In the genomic region with DNA sequence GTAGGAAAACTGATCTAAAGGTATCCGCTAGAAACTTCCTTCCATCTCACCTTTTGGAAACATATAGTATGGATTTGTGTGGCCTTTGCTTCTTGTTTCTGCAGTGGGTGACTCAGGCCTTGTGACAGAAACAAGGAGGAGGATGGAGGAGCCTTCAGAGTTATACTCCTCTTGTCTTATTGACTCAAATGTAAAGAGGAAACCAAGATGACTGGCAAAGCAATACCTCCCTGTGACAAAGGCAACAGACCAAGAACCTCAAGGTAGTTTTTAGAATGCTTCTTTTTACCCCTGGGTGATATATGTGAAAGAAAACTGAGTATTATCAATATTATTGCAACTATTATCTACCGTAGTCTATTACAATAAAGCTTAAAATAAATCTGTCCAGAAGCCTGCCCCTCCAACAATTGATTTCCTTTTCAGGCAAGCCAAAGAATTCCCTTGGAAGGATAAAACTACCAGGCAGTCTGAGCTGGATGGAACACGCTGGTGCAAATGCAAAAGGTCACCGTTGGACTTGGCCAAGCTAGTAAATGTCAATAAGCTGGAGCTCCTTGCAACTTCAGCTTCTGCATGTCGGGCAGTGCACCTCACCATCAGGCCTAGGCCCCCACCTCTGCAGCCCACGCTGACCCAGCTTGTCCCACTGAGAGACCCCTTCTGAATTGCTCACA, we compare ENCODE assay signal across 25 cellular contexts.
DNase-seq lines count a peak whose midpoint lies in the region; ATAC-seq, FAIRE-seq and TF ChIP-seq lines count a peak whose summit lies in the region.
"Had no signal": no experiment of that assay in that cellular context is flagged by ENCODE, and none has a peak within 500 bp of the region (broad histone marks: within the 10 kb centered on the region; RNA-seq: fewer than 3 reads in every experiment).

No MANE protein-coding gene starts in this region.

- RAD21 ChIA-PET in GM12878 (lab: Charles Lee; ENCODE audit: unreplicated experiment), result no interaction called here

- H3K4me1 Mint-ChIP-seq in GM23338, result peaks cover 24% of the 10 kb centered on the region
- H3K4me1 Mint-ChIP-seq: CD4-positive, alpha-beta memory T cell had no signal

- no peak for TF ChIP-seq EP300 in GM12878 (IDR thresholded peaks at IDR 0.05; ENCODE audit: borderline replicate concordance in 1 of 2, control insufficient read depth in 1 of 2, low read depth in 2 of 2, low read length in 2 of 2)
- TF ChIP-seq EP300 in esophagus muscularis mucosa (IDR thresholded peaks at IDR 0.05), result no peak

- H3K9me3 Mint-ChIP-seq in GM23338, result no peaks in the 10 kb centered on the region
- H3K9me3 Mint-ChIP-seq: CD4-positive, alpha-beta memory T cell had no signal

- H3K36me3 ChIP-seq in GM23338 (ENCODE audit: insufficient read depth) (no peaks in the 10 kb centered on the region), GM12878 (ENCODE audit: control insufficient read depth in 2 of 2, insufficient read depth in 2 of 2, low read length in 1 of 2) (no peaks in the 10 kb centered on the region), neuron (ENCODE audit: insufficient read depth, low read length) (no peaks in the 10 kb centered on the region), esophagus muscularis mucosa (no peaks in the 10 kb centered on the region)
- H3K36me3 ChIP-seq: Peyer's patch had no signal

- H3K9ac ChIP-seq in GM12878 (ENCODE audit: control insufficient read depth, insufficient read depth, low read length), result no peak overlapping the region
- H3K9ac ChIP-seq: SK-N-SH had no signal

- H3K4me2 ChIP-seq in GM23338, result peak overlapping the region; percentile 48
- H3K4me2 ChIP-seq in GM12878 (ENCODE audit: control insufficient read depth, insufficient read depth), result no peak overlapping the region
- H3K4me2 ChIP-seq: SK-N-SH had no signal

- ATAC-seq in GM23338 (no peak; the same call in 1 of the 3 replicates), GM12878 (peak; percentile 33; the same call in 1 of the 3 replicates)

- in situ Hi-C loops in GM12878 (cut with MboI), result no loop called here

- POLR2A ChIA-PET in GM12878 (lab: Charles Lee), result no interaction called here

- no peak overlapping the region for H3K4me3 ChIP-seq in GM23338
- no peak overlapping the region for H3K4me3 ChIP-seq in GM12878
- H3K4me3 ChIP-seq in neuron (ENCODE audit: low read length), result no peak overlapping the region
- H3K4me3 ChIP-seq in esophagus muscularis mucosa, result no peak overlapping the region
- H3K4me3 ChIP-seq: Peyer's patch had no signal

- no peak overlapping the region for H3K4me3 Mint-ChIP-seq in GM23338
- H3K4me3 Mint-ChIP-seq: CD4-positive, alpha-beta memory T cell had no signal

- no peak for FAIRE-seq in GM12878 (lab: Jason Lieb, UNC)
- FAIRE-seq: G401.6, GM12891, GM19239, H1 had no signal

- intact Hi-C loops in GM12878 (cut with micrococcal nuclease; ENCODE audit: unreplicated experiment) (no loop called here), esophagus muscularis mucosa (cut with DNase I) (no loop called here)

- no peaks in the 10 kb centered on the region for H3K9me3 ChIP-seq in GM12878 (replicated peaks; ENCODE audit: control insufficient read depth, insufficient read depth, low read length)
- no peaks in the 10 kb centered on the region for H3K9me3 ChIP-seq in neuron (ENCODE audit: low read length)
- H3K9me3 ChIP-seq in esophagus muscularis mucosa, result no peaks in the 10 kb centered on the region
- H3K9me3 ChIP-seq: Peyer's patch, SK-N-SH had no signal

- H3K27me3 ChIP-seq in GM23338 (ENCODE audit: insufficient read depth) (no peaks in the 10 kb centered on the region), GM12878 (replicated peaks in 1 of 2; ENCODE audit: control insufficient read depth in 2 of 2, insufficient read depth in 2 of 2, low read length in 1 of 2) (peaks cover 0 to 2% of the 10 kb centered on the region in 2 experiments; a peak in 1 of 4 replicates), neuron (ENCODE audit: insufficient read depth, low read length) (no peaks in the 10 kb centered on the region), esophagus muscularis mucosa (no peaks in the 10 kb centered on the region)
- H3K27me3 ChIP-seq: Peyer's patch had no signal

- H4K20me1 ChIP-seq in GM23338 (replicated peaks; ENCODE audit: insufficient read depth) (no peaks in the 10 kb centered on the region), GM12878 (ENCODE audit: control insufficient read depth, insufficient read depth) (no peaks in the 10 kb centered on the region)

- TF ChIP-seq RAD21 in GM12878 (IDR thresholded peaks at IDR 0.05; ENCODE audit: insufficient read depth, low read depth, low read length), result no peak

- H3K27ac Mint-ChIP-seq in GM23338, result no peak overlapping the region; the same call in 1 of the 2 replicates
- H3K27ac Mint-ChIP-seq: CD4-positive, alpha-beta memory T cell had no signal

- DNase-seq in GM23338 (ENCODE audit: low spot score) (no peak), GM12878 (ENCODE audit: low read depth, low spot score) (no peak), SIG-M5 treated with dmso at 0.1 percent for 504 hours (lab: John Stamatoyannopoulos, UW; ENCODE audit: unreplicated experiment) (no peak), esophagus muscularis mucosa (ENCODE audit: extremely low spot score) (no peak)
- DNase-seq in stimulated activated CD4-positive, alpha-beta T cell treated with anti-CD3 and anti-CD28 coated beads, Interleukin-12 subunit alpha, Interleukin-12 subunit beta, amount 100 ng/mL, for 4 hours, result no peak
- no peak for DNase-seq in activated effector memory CD4-positive, alpha-beta T cell treated with anti-CD3 and anti-CD28 coated beads, Interleukin-2, amount 50 U/mL, for 16 hours
- DNase-seq: C1 segment of cervical spinal cord; CD4-positive, alpha-beta memory T cell; COR-L47; HCEC 1CT; NCI-H1092; NCI-H1417 treated with DMSO at 0.1 percent for 48 hours; NCI-H1694 treated with DMSO at 0.1 percent for 48 hours; NCI-H2081; NCI-H2227 treated with DMSO at 0.1 percent for 48 hours; NCI-H526 treated with DMSO at 0.1 percent for 48 hours; Peyer's patch; SIG-M5; SK-N-SH; SW 1271 had no signal

- H3K36me3 Mint-ChIP-seq in GM23338 (ENCODE audit: low read depth), result no peaks in the 10 kb centered on the region
- H3K36me3 Mint-ChIP-seq: CD4-positive, alpha-beta memory T cell had no signal

- no peaks in the 10 kb centered on the region for H3K79me2 ChIP-seq in GM23338 (replicated peaks; ENCODE audit: insufficient read depth)
- H3K79me2 ChIP-seq in GM12878 (ENCODE audit: control insufficient read depth, insufficient read depth, low read length), result no peaks in the 10 kb centered on the region

- H3K4me1 ChIP-seq in GM23338 (ENCODE audit: insufficient read depth) (peaks cover 17% of the 10 kb centered on the region), GM12878 (ENCODE audit: control insufficient read depth, insufficient read depth, low read length) (no peaks in the 10 kb centered on the region), neuron (ENCODE audit: insufficient read depth, low read length) (peaks cover 11% of the 10 kb centered on the region), esophagus muscularis mucosa (peaks cover 0 to 7% (median 5%) of the 10 kb centered on the region in 4 donors)
- H3K4me1 ChIP-seq: Peyer's patch had no signal

- CTCF ChIA-PET in GM12878 (lab: Yijun Ruan, JAX), result no interaction called here

- no peaks in the 10 kb centered on the region for H3F3A ChIP-seq in GM23338 (replicated peaks; ENCODE audit: low read depth)

- WGBS in GM12878 (ENCODE audit: insufficient coverage, insufficient replicate concordance, low lambda C conversion rate, missing lambda C conversion rate), result 32% methylated on average over 6 of the region's 6 CpGs
- WGBS in esophagus muscularis mucosa, result 81% methylated on average over 6 of the region's 6 CpGs

- SMC1A ChIA-PET in GM12878 (lab: Charles Lee; ENCODE audit: uncharacterized antibody, unreplicated experiment), result no interaction called here

- peak overlapping the region; percentile 38 for H2AFZ ChIP-seq in GM23338
- no peak overlapping the region for H2AFZ ChIP-seq in GM12878 (ENCODE audit: control insufficient read depth, low read depth, low read length)
- peak overlapping the region; percentile 37 for H2AFZ ChIP-seq in neuron (ENCODE audit: low read depth, low read length)

- TF ChIP-seq POLR2A in GM12878 (IDR thresholded peaks at IDR 0.05; ENCODE audit: low read depth, low read length) (no peak), esophagus muscularis mucosa (IDR thresholded peaks at IDR 0.05; ENCODE audit: low read depth) (no peak)

- TF ChIP-seq CTCF in GM23338 (conservative IDR thresholded peaks at IDR 0.05; ENCODE audit: low read depth in 2 of 2), result no peak
- TF ChIP-seq CTCF in GM12878 (IDR thresholded peaks at IDR 0.05 in 2 of 3, conservative IDR thresholded peaks at IDR 0.05 in 1 of 3; ENCODE audit: control insufficient read depth in 2 of 3, extremely low read depth in 1 of 3, insufficient read depth in 1 of 3, low read depth in 3 of 3, low read length in 3 of 3), result no peak
- TF ChIP-seq CTCF in esophagus muscularis mucosa (IDR thresholded peaks at IDR 0.05), result no peak

- H3K27ac ChIP-seq in GM23338 (ENCODE audit: low read depth) (no peak overlapping the region), GM12878 (ENCODE audit: control insufficient read depth, insufficient read depth) (no peak overlapping the region), esophagus muscularis mucosa (replicated peaks in 1 of 4) (no peak overlapping the region)
- H3K27ac ChIP-seq: Peyer's patch had no signal

- no TSS peak for BruUV-seq in GM12878 (replicated peaks; lab: Mats Ljungman, UMichigan)

- no peaks in the 10 kb centered on the region for H3K27me3 Mint-ChIP-seq in GM23338 (ENCODE audit: insufficient read depth, low read depth, poor library complexity)

- H3K9me2 ChIP-seq in GM23338 (ENCODE audit: insufficient read depth), result 0 out of 2 replicates have a peak, but pooled peaks cover 6% of the 10 kb centered on the region
- H3K9me2 ChIP-seq: SK-N-SH had no signal

TF ChIP-seq in GM23338, 12 proteins besides CTCF, POLR2A, EP300 and RAD21 (continues in another document):
- TF ChIP-seq NANOG (IDR thresholded peaks at IDR 0.05; ENCODE audit: borderline replicate concordance) (no peak), ZNF114 (CRISPR knock-in tag; IDR thresholded peaks at IDR 0.05) (no peak), CREB1 (CRISPR knock-in tag; IDR thresholded peaks at IDR 0.05; ENCODE audit: low read depth) (no peak), JUNB (IDR thresholded peaks at IDR 0.05; ENCODE audit: unreplicated experiment) (no peak), ZNF331 (CRISPR knock-in tag; IDR thresholded peaks at IDR 0.05; ENCODE audit: low read depth) (no peak), STAT1 (IDR thresholded peaks at IDR 0.05; ENCODE audit: unreplicated experiment) (no peak)

TF ChIP-seq in GM12878, 131 proteins besides CTCF, POLR2A, EP300 and RAD21 (continues in another document):
- TF ChIP-seq HCFC1 (IDR thresholded peaks at IDR 0.05; ENCODE audit: low read length), result no peak
- TF ChIP-seq NFYA (IDR thresholded peaks at IDR 0.05; ENCODE audit: borderline replicate concordance, low read depth, low read length), result no peak
